In genomic region chr2:86002375-86002774, GRCh38 we compare ENCODE assay signal across 22 cellular contexts.
"Had no signal": no experiment of that assay in that cellular context is flagged by ENCODE, and none has a peak within 500 bp of the region (broad histone marks: within the 10 kb centered on the region; RNA-seq: fewer than 3 reads in every experiment).

No MANE protein-coding gene starts in this region.

- ATAC-seq: foreskin keratinocyte, heart left ventricle, natural killer cell, right cardiac atrium had no signal

- H3K9me3 ChIP-seq: ovary, uterus had no signal

- H3K4me3 Mint-ChIP-seq: endodermal cell, mesothelial cell of epicardium, natural killer cell, neural crest cell, type B pancreatic cell had no signal

- H3K27ac Mint-ChIP-seq: endodermal cell, mesothelial cell of epicardium, natural killer cell, progenitor cell of endocrine pancreas, type B pancreatic cell had no signal

- DNase-seq: effector CD4-positive, alpha-beta T cell; endodermal cell; erythroblast; foreskin keratinocyte; heart left ventricle; hippocampal formation; natural killer cell; ovary; right cardiac atrium; stimulated activated CD4-positive, alpha-beta T cell treated with anti-CD3 and anti-CD28 coated beads, Interleukin-15, amount 100 ng/mL, for 24 hours; stimulated activated CD4-positive, alpha-beta T cell treated with anti-CD3 and anti-CD28 coated beads, Interleukin-1b, Interleukin-23, amount 100 ng/mL, for 48 hours; stimulated activated CD4-positive, alpha-beta T cell treated with anti-CD3 and anti-CD28 coated beads, Interleukin-4, amount 100 ng/mL, for 24 hours; stimulated activated naive CD4-positive, alpha-beta T cell; stomach; substantia nigra; uterus had no signal

- H3K27ac ChIP-seq: coronary artery, foreskin keratinocyte, heart left ventricle, ovary, stomach, uterus had no signal

- H3K36me3 Mint-ChIP-seq: natural killer cell had no signal

- H3K4me1 ChIP-seq: foreskin keratinocyte had no signal

- H3K4me3 ChIP-seq: coronary artery, heart left ventricle, ovary, stomach, uterus had no signal

- H3K27me3 Mint-ChIP-seq: progenitor cell of endocrine pancreas, type B pancreatic cell had no signal

- FAIRE-seq: endothelial cell of umbilical vein had no signal

- H3K36me3 ChIP-seq: heart left ventricle, ovary, stomach, uterus had no signal

- H3K9me3 Mint-ChIP-seq: natural killer cell had no signal

- H3K27me3 ChIP-seq: foreskin keratinocyte, ovary, stomach, uterus had no signal
